ENCODE assay signal across 17 cellular contexts in genomic region chr15:62456011-62456920, GRCh38.
DNase-seq lines count a peak whose midpoint lies in the region; TF ChIP-seq lines count a peak whose summit lies in the region.
"Had no signal": no experiment of that assay in that cellular context is flagged by ENCODE, and none has a peak within 500 bp of the region (broad histone marks: within the 10 kb centered on the region; RNA-seq: fewer than 3 reads in every experiment).

No MANE protein-coding gene starts in this region.

- DNase-seq in NCI-H128 (lab: John Stamatoyannopoulos, UW; ENCODE audit: unreplicated experiment) (peak; percentile 22), astrocyte of the spinal cord (ENCODE audit: low read depth, low spot score) (peak; percentile 18), left kidney (ENCODE audit: low read depth, low spot score) (peak; percentile 45), superior temporal gyrus (ENCODE audit: extremely low spot score) (peak; percentile 35), retina (no peak), NCI-H1417 treated with DMSO at 0.1 percent for 48 hours (lab: John Stamatoyannopoulos, UW) (no peak), D341Med (ENCODE audit: low spot score) (no peak), SK-N-DZ (ENCODE audit: low spot score) (no peak)
- DNase-seq: activated CD4-positive, alpha-beta T cell treated with anti-CD3 and anti-CD28 coated beads, Interleukin-2, amount 50 U/mL, for 4 hours; activated naive CD8-positive, alpha-beta T cell treated with anti-CD3 and anti-CD28 coated beads for 36 hours; activated T-cell treated with anti-CD3 and anti-CD28 coated beads, Interleukin-2, amount 50 U/mL, for 4 hours; Calu3; foreskin melanocyte; NCI-H1092 treated with DMSO at 0.1 percent for 48 hours; NCI-H446; pancreas; stomach had no signal

- TF ChIP-seq CTCF in astrocyte of the spinal cord (IDR thresholded peaks at IDR 0.05; ENCODE audit: low read depth, low read length) = no peak

- no peak overlapping the region for H3K4me3 ChIP-seq in astrocyte of the spinal cord (ENCODE audit: low read depth, low read length)
- H3K4me3 ChIP-seq: pancreas, stomach had no signal

- in situ Hi-C loops in astrocyte of the spinal cord (cut with HindIII; ENCODE audit: low sequenced_read_pairs) = no loop called here

Comparison
In these comparisons a context has a peak if more than half of its experiments do, and no peak if none do; other contexts are left out.
1. DNase-seq: peak in NCI-H128 (single experiment), astrocyte of the spinal cord (single experiment), left kidney (single experiment) and superior temporal gyrus (single experiment); none in retina (single experiment), NCI-H1417 treated with DMSO at 0.1 percent for 48 hours (single experiment), D341Med (single experiment) and SK-N-DZ (single experiment).